Comparison of ENCODE assay signal across 11 cellular contexts in the genomic region with DNA sequence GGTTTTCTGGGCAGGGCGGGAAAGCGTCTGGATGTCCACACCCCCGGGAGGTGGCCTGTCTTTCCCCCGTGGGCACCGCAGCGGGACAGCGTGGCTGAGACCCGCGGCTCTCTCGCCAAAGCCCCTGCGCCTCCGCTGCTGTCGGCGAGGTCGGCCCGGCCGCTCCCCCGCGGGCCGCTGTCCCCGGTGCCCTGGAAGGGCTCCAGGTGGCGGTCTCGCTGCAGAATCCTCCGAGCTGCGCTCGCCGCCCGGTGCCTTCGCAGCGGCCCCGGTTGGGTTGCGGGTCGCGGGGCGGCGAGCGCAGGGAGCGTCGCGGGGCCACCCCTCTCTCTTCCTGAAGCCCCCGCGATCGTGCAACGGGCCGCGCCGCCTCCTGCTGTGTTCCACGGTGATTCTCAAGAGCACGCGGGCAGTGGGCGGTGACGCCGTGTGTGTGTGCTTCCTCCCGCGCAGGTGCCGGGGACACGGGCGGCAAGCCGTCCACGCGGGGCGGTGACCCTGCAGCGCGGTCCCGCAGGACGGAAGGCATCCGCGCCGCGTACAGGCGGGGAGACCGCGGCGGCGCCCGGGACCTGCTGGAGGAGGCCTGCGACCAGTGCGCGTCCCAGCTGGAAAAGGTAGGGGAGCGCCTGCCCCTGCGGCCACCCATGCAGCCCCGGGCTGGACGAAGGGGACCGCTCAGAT. TPM values are rescaled to one million over a fixed set of nuclear protein-coding genes. Genes with fewer than 3 reads are reported as not detected.
DNase-seq lines count a peak whose midpoint lies in the region; FAIRE-seq and TF ChIP-seq lines count a peak whose summit lies in the region.
"Had no signal": no experiment of that assay in that cellular context is flagged by ENCODE, and none has a peak within 500 bp of the region (broad histone marks: within the 10 kb centered on the region; RNA-seq: fewer than 3 reads in every experiment).

No MANE protein-coding gene starts in this region.

- 1% methylated on average over 84 of the region's 84 CpGs for WGBS in HUES64

- H3K36me3 ChIP-seq in HUES64 (ENCODE audit: insufficient read depth, low read length) (no peaks in the 10 kb centered on the region), colonic mucosa (no peaks in the 10 kb centered on the region), kidney (ENCODE audit: control insufficient read depth in 1 of 2, insufficient read depth in 2 of 2, low read length in 2 of 2) (no peaks in the 10 kb centered on the region)
- H3K36me3 ChIP-seq: gastrocnemius medialis had no signal

- TF ChIP-seq CTCF in colonic mucosa (IDR thresholded peaks at IDR 0.05) (no peak), kidney (IDR thresholded peaks at IDR 0.05; ENCODE audit: borderline replicate concordance, extremely low read depth, insufficient read depth) (no peak)

- H3K27me3 ChIP-seq in HUES64 (ENCODE audit: insufficient read depth, low read length) = peaks cover 64% of the 10 kb centered on the region
- no peaks in the 10 kb centered on the region for H3K27me3 ChIP-seq in colonic mucosa

- intact Hi-C loops in colonic mucosa (cut with DNase I) (no loop called here), kidney (cut with DNase I) (no loop called here)

- peaks cover 14% of the 10 kb centered on the region for H3K4me1 ChIP-seq in HUES64 (ENCODE audit: insufficient read depth, low read length)
- H3K4me1 ChIP-seq in colonic mucosa = no peaks in the 10 kb centered on the region
- peaks cover 0 to 6% of the 10 kb centered on the region in 2 donors for H3K4me1 ChIP-seq in kidney (ENCODE audit: control insufficient read depth in 1 of 2, insufficient read depth in 1 of 2, low read depth in 1 of 2, low read length in 2 of 2)
- H3K4me1 ChIP-seq: gastrocnemius medialis had no signal

- no peaks in the 10 kb centered on the region for H3K9me3 ChIP-seq in HUES64 (ENCODE audit: insufficient read depth, low read depth, low read length)
- H3K9me3 ChIP-seq in colonic mucosa = no peaks in the 10 kb centered on the region
- no peaks in the 10 kb centered on the region for H3K9me3 ChIP-seq in kidney (ENCODE audit: control insufficient read depth in 1 of 2, low read length in 2 of 2)
- H3K9me3 ChIP-seq: gastrocnemius medialis had no signal

- H3K4me3 ChIP-seq in HUES64 (ENCODE audit: low read length) (peak overlapping the region; percentile 60), colonic mucosa (peak overlapping the region; percentile 40), kidney (ENCODE audit: low read length in 2 of 2) (no peak overlapping the region), skin epidermis (peak overlapping the region in 5 of 7 experiments; percentile 3 to 27 (median 14))

- DNase-seq in colonic mucosa (no peak), kidney (peak; percentile 66), EL (no peak), NCI-H2081 treated with DMSO at 0.1 percent for 48 hours (lab: John Stamatoyannopoulos, UW) (no peak), NCI-H345 (lab: John Stamatoyannopoulos, UW) (no peak)
- no peak for DNase-seq in stimulated activated CD8-positive, alpha-beta memory T cell treated with anti-CD3 and anti-CD28 coated beads, Interleukin-4, amount 100 ng/mL, for 48 hours
- DNase-seq: activated naive CD4-positive, alpha-beta T cell treated with Interleukin-2 at 50 U/mL for 16 hours; gastrocnemius medialis; stimulated activated naive CD4-positive, alpha-beta T cell treated with Interleukin-2 at 50 U/mL for 16 hours had no signal

- no peak for FAIRE-seq in kidney (lab: Jason Lieb, UNC)

- H3K27ac ChIP-seq in HUES64 (ENCODE audit: low read depth, low read length) = no peak overlapping the region
- no peak overlapping the region for H3K27ac ChIP-seq in colonic mucosa
- H3K27ac ChIP-seq in kidney (ENCODE audit: low read depth in 2 of 2, low read length in 2 of 2) = no peak overlapping the region
- no peak overlapping the region for H3K27ac ChIP-seq in skin epidermis
- H3K27ac ChIP-seq: gastrocnemius medialis had no signal

- H3K9ac ChIP-seq in HUES64 (ENCODE audit: low read depth, low read length) (no peak overlapping the region; the same call in 1 of the 2 replicates), colonic mucosa (ENCODE audit: low read depth in 2 of 2, low read length in 2 of 2) (no peak overlapping the region), kidney (ENCODE audit: low read length in 2 of 2) (no peak overlapping the region)

RNA-seq across cellular contexts. Expression of a gene that starts 54.3 kb away (rescaled TPM):
- 0.90 TPM for polyA plus RNA-seq in HUES64 (2013, experiment 1 of 2)
- polyA plus RNA-seq in HUES64 (2013, experiment 2 of 2) = 1.6 TPM
- 10 to 100 TPM; 29.6 to 36.0 TPM for total RNA-seq in colonic mucosa
- 24.9 TPM for total RNA-seq in kidney
- 1.1 TPM for polyA plus RNA-seq in kidney (ENCODE audit: insufficient read depth, low read depth, low replicate concordance)

Comparison
In these comparisons a context has a peak if more than half of its experiments do, and no peak if none do; other contexts are left out.
1. H3K4me3 ChIP-seq: peak in HUES64 (single experiment), colonic mucosa (single experiment) and skin epidermis (5 of 7); none in kidney (0 of 2).